Comparison of ENCODE assay signal across 17 cellular contexts in the genomic region with DNA sequence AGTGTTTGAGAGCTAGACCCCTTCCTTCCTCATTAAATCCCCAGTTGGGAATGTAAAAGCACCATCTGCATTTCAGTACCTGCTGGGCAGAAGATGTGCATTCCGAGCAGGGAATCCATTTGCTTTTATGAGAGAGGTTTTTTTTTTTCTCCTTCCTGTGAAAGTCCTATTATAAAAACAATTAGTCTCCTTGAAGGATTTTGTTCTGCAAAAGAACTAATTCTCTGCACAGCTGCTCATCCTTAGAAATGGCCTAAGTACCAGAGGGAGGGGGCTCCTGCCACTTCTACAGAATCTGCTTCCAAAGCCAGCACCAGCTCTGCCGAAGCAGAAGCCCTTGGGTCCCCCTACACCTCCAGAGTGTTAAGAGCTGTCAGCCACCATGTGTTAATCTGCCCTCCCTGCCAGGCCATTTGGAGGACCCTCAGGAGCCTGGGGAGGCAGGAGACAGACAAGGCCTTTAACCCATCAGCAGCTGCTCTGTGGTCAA. TPM values are rescaled to one million over a fixed set of nuclear protein-coding genes. Genes with fewer than 3 reads are reported as not detected.
"Had no signal": no experiment of that assay in that cellular context is flagged by ENCODE, and none has a peak within 500 bp of the region (broad histone marks: within the 10 kb centered on the region; RNA-seq: fewer than 3 reads in every experiment).

No MANE protein-coding gene starts in this region.

- H3K4me3 ChIP-seq: esophagus squamous epithelium, lower lobe of right lung, thyroid gland had no signal

- H3K9me3 ChIP-seq: esophagus squamous epithelium, lower lobe of right lung, thyroid gland had no signal

- H3K27me3 ChIP-seq: esophagus squamous epithelium, thyroid gland had no signal

- H3K4me3 Mint-ChIP-seq: activated CD4-positive, alpha-beta memory T cell treated with anti-CD3 and anti-CD28 coated beads for 36 hours; activated naive CD8-positive, alpha-beta T cell treated with anti-CD3 and anti-CD28 coated beads for 36 hours; immature natural killer cell; mesothelial cell of epicardium had no signal

- H3K4me1 ChIP-seq: esophagus squamous epithelium, lower lobe of right lung, thyroid gland had no signal

- H3K27me3 Mint-ChIP-seq: activated naive CD8-positive, alpha-beta T cell treated with anti-CD3 and anti-CD28 coated beads for 36 hours had no signal

- H3K36me3 Mint-ChIP-seq: activated CD4-positive, alpha-beta memory T cell treated with anti-CD3 and anti-CD28 coated beads for 36 hours; activated naive CD8-positive, alpha-beta T cell treated with anti-CD3 and anti-CD28 coated beads for 36 hours; immature natural killer cell; mesothelial cell of epicardium had no signal

- H3K36me3 ChIP-seq: esophagus squamous epithelium, lower lobe of right lung, thyroid gland had no signal

- H3K27ac ChIP-seq: esophagus squamous epithelium, lower lobe of right lung, thyroid gland had no signal

- H3K4me1 Mint-ChIP-seq: activated naive CD8-positive, alpha-beta T cell treated with anti-CD3 and anti-CD28 coated beads for 36 hours; immature natural killer cell had no signal

- H3K27ac Mint-ChIP-seq: activated CD4-positive, alpha-beta memory T cell treated with anti-CD3 and anti-CD28 coated beads for 36 hours; activated naive CD8-positive, alpha-beta T cell treated with anti-CD3 and anti-CD28 coated beads for 36 hours; immature natural killer cell; mesothelial cell of epicardium had no signal

- FAIRE-seq: small intestine, urothelium cell line had no signal

- DNase-seq: activated CD4-positive, alpha-beta memory T cell treated with anti-CD3 and anti-CD28 coated beads for 36 hours; activated CD4-positive, alpha-beta T cell treated with anti-CD3 and anti-CD28 coated beads for 1 hour; activated gamma-delta T cell; activated naive CD8-positive, alpha-beta T cell treated with anti-CD3 and anti-CD28 coated beads for 36 hours; activated T-cell treated with anti-CD3 and anti-CD28 coated beads, Interleukin-2, amount 50 U/mL, for 48 hours; cerebellar nuclear complex; dermis blood vessel endothelial cell; esophagus squamous epithelium; foreskin fibroblast; immature natural killer cell; lower lobe of right lung; posterior cingulate gyrus; right cardiac atrium; small intestine; thyroid gland had no signal

- H3K9me3 Mint-ChIP-seq: activated CD4-positive, alpha-beta memory T cell treated with anti-CD3 and anti-CD28 coated beads for 36 hours; activated naive CD8-positive, alpha-beta T cell treated with anti-CD3 and anti-CD28 coated beads for 36 hours; mesothelial cell of epicardium had no signal

RNA-seq across cellular contexts. Expression of a gene that starts 36.4 kb away (rescaled TPM):
- total RNA-seq: activated CD4-positive, alpha-beta memory T cell treated with anti-CD3 and anti-CD28 coated beads for 36 hours; activated naive CD8-positive, alpha-beta T cell treated with anti-CD3 and anti-CD28 coated beads for 36 hours; dermis blood vessel endothelial cell; esophagus squamous epithelium; lower lobe of right lung; right cardiac atrium; thyroid gland had no signal
- polyA plus RNA-seq: immature natural killer cell, right cardiac atrium, small intestine had no signal
